1 cellular context compared by ENCODE assay signal in the genomic region with DNA sequence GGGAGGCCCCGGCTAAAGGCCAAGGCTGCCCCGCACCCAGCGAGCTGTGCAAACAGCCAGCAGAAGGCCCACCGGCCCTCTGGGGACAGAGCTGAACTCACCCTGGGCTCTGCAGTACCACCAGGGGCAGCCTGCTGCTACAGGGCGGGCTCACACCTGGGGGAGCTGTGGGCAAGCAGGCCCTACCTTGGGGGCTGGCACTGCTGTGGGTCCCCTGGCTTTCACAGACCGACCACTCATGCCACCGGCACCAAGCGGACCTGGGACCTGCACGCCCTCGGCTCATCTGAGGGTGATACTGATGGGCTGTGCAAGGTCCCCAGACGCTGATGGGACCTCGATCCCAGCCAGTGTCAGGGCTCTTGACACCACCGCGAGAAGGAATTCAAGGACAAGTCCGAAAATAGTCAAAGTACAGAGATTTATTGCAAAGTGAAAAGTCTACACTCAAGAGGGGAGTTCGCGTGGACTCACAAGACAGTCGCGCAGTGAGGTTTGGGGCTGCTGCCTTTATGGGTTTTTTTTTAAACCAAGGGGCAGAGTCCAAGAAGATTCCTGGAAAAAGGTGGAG.
TF ChIP-seq lines count a peak whose summit lies in the region.

No MANE protein-coding gene starts in this region.

TF ChIP-seq in HepG2, 621 proteins besides CTCF, POLR2A, EP300 and RAD21 (continued from another document and continues in another):
- TF ChIP-seq, protein P1, sequence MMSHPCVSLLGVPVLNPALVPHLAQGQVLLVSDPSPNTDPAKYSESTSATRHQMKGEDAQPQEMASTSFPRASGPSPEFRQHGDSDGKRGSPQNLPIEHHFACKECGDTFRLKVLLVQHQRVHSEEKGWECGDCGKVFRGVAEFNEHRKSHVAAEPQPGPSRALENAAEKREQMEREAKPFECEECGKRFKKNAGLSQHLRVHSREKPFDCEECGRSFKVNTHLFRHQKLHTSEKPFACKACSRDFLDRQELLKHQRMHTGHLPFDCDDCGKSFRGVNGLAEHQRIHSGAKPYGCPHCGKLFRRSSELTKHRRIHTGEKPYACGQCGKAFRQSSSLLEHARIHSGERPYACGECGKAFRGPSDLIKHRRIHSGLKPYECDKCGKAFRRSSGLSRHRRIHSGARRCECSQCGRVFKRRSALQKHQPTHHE (CRISPR knock-in tag; IDR thresholded peaks at IDR 0.05; ENCODE audit: borderline replicate concordance) = peak; percentile 42; the same call in 1 of the 2 replicates
- TF ChIP-seq, protein P2, sequence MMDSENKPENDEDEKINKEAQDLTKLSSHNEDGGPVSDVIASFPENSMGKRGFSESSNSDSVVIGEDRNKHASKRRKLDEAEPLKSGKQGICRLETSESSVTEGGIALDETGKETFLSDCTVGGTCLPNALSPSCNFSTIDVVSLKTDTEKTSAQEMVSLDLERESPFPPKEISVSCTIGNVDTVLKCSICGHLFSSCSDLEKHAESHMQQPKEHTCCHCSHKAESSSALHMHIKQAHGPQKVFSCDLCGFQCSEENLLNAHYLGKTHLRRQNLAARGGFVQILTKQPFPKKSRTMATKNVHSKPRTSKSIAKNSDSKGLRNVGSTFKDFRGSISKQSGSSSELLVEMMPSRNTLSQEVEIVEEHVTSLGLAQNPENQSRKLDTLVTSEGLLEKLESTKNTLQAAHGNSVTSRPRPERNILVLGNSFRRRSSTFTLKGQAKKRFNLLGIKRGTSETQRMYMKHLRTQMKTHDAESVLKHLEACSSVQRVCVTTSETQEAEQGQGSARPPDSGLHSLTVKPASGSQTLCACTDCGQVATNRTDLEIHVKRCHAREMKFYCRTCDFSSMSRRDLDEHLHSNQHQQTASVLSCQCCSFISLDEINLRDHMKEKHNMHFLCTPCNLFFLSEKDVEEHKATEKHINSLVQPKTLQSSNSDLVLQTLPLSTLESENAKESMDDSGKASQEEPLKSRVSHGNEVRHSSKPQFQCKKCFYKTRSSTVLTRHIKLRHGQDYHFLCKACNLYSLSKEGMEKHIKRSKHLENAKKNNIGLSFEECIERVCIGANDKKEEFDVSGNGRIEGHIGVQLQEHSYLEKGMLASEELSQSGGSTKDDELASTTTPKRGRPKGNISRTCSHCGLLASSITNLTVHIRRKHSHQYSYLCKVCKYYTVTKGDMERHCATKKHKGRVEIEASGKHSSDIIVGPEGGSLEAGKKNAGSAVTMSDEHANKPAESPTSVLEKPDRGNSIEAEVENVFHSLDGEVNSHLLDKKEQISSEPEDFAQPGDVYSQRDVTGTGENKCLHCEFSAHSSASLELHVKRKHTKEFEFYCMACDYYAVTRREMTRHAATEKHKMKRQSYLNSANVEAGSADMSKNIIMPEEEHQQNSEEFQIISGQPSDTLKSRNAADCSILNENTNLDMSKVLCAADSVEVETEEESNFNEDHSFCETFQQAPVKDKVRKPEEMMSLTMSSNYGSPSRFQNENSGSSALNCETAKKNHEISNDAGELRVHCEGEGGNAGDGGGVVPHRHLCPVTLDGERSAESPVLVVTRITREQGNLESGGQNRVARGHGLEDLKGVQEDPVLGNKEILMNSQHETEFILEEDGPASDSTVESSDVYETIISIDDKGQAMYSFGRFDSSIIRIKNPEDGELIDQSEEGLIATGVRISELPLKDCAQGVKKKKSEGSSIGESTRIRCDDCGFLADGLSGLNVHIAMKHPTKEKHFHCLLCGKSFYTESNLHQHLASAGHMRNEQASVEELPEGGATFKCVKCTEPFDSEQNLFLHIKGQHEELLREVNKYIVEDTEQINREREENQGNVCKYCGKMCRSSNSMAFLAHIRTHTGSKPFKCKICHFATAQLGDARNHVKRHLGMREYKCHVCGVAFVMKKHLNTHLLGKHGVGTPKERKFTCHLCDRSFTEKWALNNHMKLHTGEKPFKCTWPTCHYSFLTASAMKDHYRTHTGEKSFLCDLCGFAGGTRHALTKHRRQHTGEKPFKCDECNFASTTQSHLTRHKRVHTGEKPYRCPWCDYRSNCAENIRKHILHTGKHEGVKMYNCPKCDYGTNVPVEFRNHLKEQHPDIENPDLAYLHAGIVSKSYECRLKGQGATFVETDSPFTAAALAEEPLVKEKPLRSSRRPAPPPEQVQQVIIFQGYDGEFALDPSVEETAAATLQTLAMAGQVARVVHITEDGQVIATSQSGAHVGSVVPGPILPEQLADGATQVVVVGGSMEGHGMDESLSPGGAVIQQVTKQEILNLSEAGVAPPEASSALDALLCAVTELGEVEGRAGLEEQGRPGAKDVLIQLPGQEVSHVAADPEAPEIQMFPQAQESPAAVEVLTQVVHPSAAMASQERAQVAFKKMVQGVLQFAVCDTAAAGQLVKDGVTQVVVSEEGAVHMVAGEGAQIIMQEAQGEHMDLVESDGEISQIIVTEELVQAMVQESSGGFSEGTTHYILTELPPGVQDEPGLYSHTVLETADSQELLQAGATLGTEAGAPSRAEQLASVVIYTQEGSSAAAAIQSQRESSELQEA (CRISPR knock-in tag; IDR thresholded peaks at IDR 0.05; ENCODE audit: not compliant biosample characterization) = peak; percentile 33
- TF ChIP-seq SOX5 (CRISPR knock-in tag; IDR thresholded peaks at IDR 0.05; ENCODE audit: borderline replicate concordance) (peak; percentile 70), ZNF383 (CRISPR knock-in tag; IDR thresholded peaks at IDR 0.05; ENCODE audit: borderline replicate concordance) (0 out of 2 replicates have a peak, but pooled peaks have one; percentile 33), NFKB2 (CRISPR knock-in tag; IDR thresholded peaks at IDR 0.05; ENCODE audit: borderline replicate concordance) (0 out of 2 replicates have a peak, but pooled peaks have one; percentile 52), HNRNPLL (IDR thresholded peaks at IDR 0.05; ENCODE audit: low read depth, low read length, poor library complexity, severe bottlenecking) (peak; percentile 18), SOX13 (IDR thresholded peaks at IDR 0.05) (no peak), SOX13 (CRISPR knock-in tag; conservative IDR thresholded peaks at IDR 0.05 in 1 of 2, IDR thresholded peaks at IDR 0.05 in 1 of 2) (peak in 1 of 2 experiments; percentile 73; a peak in 2 of 4 replicates), GABPA (IDR thresholded peaks at IDR 0.05; ENCODE audit: low read depth, low read length) (no peak), GABPA (CRISPR knock-in tag; IDR thresholded peaks at IDR 0.05; ENCODE audit: low read depth) (0 out of 2 replicates have a peak, but pooled peaks have one; percentile 20), ZNF792 (CRISPR knock-in tag; IDR thresholded peaks at IDR 0.05) (peak; percentile 30; the same call in 1 of the 2 replicates), ZNF260 (CRISPR knock-in tag; IDR thresholded peaks at IDR 0.05; ENCODE audit: borderline replicate concordance, low read depth) (no peak), ZSCAN9 (CRISPR knock-in tag; IDR thresholded peaks at IDR 0.05; ENCODE audit: borderline replicate concordance) (0 out of 2 replicates have a peak, but pooled peaks have one; percentile 50), RFX5 (IDR thresholded peaks at IDR 0.05; ENCODE audit: low read depth, low read length) (no peak), ZBTB1 (CRISPR knock-in tag; IDR thresholded peaks at IDR 0.05; ENCODE audit: borderline replicate concordance) (no peak), SAP130 (CRISPR knock-in tag; IDR thresholded peaks at IDR 0.05; ENCODE audit: low read depth) (peak; percentile 72), ZNF333 (CRISPR knock-in tag; IDR thresholded peaks at IDR 0.05; ENCODE audit: borderline replicate concordance) (no peak), BCL6 (CRISPR knock-in tag; IDR thresholded peaks at IDR 0.05) (peak; percentile 81), ZSCAN29 (CRISPR knock-in tag; conservative IDR thresholded peaks at IDR 0.05) (no peak), POGZ (CRISPR knock-in tag; IDR thresholded peaks at IDR 0.05) (peak; percentile 65), KAT8 (CRISPR knock-in tag; IDR thresholded peaks at IDR 0.05) (0 out of 2 replicates have a peak, but pooled peaks have one; percentile 25), THAP11 (CRISPR knock-in tag; IDR thresholded peaks at IDR 0.05) (peak; percentile 71), CEBPB (IDR thresholded peaks at IDR 0.05; ENCODE audit: borderline replicate concordance, low read depth, low read length) (no peak), ZNF883 (CRISPR knock-in tag; IDR thresholded peaks at IDR 0.05; ENCODE audit: not compliant biosample characterization) (no peak), CHD2 (IDR thresholded peaks at IDR 0.05; ENCODE audit: low read depth, low read length) (peak; percentile 49; the same call in 1 of the 2 replicates), JDP2 (CRISPR knock-in tag; IDR thresholded peaks at IDR 0.05; ENCODE audit: borderline replicate concordance) (no peak)
- TF ChIP-seq, protein P3, sequence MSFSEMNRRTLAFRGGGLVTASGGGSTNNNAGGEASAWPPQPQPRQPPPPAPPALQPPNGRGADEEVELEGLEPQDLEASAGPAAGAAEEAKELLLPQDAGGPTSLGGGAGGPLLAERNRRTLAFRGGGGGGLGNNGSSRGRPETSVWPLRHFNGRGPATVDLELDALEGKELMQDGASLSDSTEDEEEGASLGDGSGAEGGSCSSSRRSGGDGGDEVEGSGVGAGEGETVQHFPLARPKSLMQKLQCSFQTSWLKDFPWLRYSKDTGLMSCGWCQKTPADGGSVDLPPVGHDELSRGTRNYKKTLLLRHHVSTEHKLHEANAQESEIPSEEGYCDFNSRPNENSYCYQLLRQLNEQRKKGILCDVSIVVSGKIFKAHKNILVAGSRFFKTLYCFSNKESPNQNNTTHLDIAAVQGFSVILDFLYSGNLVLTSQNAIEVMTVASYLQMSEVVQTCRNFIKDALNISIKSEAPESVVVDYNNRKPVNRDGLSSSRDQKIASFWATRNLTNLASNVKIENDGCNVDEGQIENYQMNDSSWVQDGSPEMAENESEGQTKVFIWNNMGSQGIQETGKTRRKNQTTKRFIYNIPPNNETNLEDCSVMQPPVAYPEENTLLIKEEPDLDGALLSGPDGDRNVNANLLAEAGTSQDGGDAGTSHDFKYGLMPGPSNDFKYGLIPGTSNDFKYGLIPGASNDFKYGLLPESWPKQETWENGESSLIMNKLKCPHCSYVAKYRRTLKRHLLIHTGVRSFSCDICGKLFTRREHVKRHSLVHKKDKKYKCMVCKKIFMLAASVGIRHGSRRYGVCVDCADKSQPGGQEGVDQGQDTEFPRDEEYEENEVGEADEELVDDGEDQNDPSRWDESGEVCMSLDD (CRISPR knock-in tag; IDR thresholded peaks at IDR 0.05; ENCODE audit: borderline replicate concordance) = peak; percentile 88
- TF ChIP-seq, protein P4, sequence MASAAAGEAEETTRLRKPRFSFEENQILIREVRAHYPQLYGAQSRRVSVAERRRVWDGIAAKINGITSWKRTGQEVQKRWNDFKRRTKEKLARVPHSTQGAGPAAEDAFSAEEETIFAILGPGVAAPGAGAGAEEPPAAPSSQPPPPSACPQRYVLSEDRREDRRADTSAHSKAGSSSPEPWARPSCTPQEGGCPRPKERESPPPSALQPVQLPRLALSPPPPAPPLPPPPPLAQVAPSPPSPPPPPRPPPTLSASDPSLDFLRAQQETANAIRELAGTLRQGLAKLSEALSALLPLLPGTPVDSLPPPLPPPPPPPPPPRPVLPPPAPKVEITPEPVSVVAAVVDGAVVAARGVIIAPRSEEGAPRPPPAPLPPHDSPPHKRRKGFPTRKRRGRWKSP (CRISPR knock-in tag; IDR thresholded peaks at IDR 0.05) = peak; percentile 60; the same call in 1 of the 2 replicates
- TF ChIP-seq, protein P5, sequence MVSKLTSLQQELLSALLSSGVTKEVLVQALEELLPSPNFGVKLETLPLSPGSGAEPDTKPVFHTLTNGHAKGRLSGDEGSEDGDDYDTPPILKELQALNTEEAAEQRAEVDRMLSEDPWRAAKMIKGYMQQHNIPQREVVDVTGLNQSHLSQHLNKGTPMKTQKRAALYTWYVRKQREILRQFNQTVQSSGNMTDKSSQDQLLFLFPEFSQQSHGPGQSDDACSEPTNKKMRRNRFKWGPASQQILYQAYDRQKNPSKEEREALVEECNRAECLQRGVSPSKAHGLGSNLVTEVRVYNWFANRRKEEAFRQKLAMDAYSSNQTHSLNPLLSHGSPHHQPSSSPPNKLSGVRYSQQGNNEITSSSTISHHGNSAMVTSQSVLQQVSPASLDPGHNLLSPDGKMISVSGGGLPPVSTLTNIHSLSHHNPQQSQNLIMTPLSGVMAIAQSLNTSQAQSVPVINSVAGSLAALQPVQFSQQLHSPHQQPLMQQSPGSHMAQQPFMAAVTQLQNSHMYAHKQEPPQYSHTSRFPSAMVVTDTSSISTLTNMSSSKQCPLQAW (CRISPR knock-in tag; IDR thresholded peaks at IDR 0.05) = no peak
- TF ChIP-seq, protein P6, sequence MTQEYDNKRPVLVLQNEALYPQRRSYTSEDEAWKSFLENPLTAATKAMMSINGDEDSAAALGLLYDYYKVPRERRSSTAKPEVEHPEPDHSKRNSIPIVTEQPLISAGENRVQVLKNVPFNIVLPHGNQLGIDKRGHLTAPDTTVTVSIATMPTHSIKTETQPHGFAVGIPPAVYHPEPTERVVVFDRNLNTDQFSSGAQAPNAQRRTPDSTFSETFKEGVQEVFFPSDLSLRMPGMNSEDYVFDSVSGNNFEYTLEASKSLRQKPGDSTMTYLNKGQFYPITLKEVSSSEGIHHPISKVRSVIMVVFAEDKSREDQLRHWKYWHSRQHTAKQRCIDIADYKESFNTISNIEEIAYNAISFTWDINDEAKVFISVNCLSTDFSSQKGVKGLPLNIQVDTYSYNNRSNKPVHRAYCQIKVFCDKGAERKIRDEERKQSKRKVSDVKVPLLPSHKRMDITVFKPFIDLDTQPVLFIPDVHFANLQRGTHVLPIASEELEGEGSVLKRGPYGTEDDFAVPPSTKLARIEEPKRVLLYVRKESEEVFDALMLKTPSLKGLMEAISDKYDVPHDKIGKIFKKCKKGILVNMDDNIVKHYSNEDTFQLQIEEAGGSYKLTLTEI (CRISPR knock-in tag; conservative IDR thresholded peaks at IDR 0.05) = no peak
- TF ChIP-seq, protein P7, sequence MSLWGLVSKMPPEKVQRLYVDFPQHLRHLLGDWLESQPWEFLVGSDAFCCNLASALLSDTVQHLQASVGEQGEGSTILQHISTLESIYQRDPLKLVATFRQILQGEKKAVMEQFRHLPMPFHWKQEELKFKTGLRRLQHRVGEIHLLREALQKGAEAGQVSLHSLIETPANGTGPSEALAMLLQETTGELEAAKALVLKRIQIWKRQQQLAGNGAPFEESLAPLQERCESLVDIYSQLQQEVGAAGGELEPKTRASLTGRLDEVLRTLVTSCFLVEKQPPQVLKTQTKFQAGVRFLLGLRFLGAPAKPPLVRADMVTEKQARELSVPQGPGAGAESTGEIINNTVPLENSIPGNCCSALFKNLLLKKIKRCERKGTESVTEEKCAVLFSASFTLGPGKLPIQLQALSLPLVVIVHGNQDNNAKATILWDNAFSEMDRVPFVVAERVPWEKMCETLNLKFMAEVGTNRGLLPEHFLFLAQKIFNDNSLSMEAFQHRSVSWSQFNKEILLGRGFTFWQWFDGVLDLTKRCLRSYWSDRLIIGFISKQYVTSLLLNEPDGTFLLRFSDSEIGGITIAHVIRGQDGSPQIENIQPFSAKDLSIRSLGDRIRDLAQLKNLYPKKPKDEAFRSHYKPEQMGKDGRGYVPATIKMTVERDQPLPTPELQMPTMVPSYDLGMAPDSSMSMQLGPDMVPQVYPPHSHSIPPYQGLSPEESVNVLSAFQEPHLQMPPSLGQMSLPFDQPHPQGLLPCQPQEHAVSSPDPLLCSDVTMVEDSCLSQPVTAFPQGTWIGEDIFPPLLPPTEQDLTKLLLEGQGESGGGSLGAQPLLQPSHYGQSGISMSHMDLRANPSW (CRISPR knock-in tag; IDR thresholded peaks at IDR 0.05; ENCODE audit: borderline replicate concordance) = no peak
- TF ChIP-seq, protein P8, sequence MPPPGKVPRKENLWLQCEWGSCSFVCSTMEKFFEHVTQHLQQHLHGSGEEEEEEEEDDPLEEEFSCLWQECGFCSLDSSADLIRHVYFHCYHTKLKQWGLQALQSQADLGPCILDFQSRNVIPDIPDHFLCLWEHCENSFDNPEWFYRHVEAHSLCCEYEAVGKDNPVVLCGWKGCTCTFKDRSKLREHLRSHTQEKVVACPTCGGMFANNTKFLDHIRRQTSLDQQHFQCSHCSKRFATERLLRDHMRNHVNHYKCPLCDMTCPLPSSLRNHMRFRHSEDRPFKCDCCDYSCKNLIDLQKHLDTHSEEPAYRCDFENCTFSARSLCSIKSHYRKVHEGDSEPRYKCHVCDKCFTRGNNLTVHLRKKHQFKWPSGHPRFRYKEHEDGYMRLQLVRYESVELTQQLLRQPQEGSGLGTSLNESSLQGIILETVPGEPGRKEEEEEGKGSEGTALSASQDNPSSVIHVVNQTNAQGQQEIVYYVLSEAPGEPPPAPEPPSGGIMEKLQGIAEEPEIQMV (CRISPR knock-in tag; IDR thresholded peaks at IDR 0.05; ENCODE audit: low read depth) = 0 out of 2 replicates have a peak, but pooled peaks have one; percentile 48
